ENCODE assay signal across 28 cellular contexts in the genomic region with DNA sequence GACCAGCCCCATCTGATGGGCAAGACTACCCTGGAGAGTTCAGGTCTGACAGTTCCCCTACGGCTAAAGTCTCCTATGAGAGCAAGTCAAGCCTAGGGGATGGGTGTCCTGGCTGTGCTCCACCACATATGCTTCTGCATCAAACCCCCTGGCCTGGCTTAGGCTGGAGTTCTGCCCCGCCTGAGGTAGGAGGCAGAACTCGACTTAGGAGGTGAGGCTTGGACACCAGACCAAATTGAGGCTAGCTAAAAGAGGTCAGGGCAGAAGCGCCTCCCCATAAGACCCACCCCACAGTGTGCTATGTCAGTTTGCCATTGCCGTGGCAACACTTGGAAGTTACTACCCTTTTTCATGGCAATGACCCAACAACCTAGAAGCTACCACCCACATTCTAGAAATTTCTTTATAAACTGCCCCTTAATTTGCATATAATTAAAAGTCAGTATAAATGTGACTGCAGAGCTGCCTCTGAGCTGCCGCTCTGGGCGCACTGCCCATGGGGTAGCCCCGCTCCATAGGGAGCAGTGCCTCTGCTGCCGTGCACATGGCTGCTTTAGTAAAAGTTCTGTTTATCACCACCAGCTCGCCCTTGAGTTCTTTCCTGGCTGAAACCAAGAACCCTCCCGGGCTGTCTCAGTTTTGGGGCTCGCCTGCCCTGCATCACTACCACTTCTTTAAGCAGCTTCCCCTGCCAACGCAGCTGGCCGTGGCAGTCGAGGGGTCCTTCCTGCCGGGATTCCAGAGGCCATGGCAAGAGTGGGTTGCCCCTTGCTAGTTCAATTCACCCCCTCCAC. TPM values are rescaled to one million over a fixed set of nuclear protein-coding genes. Genes with fewer than 3 reads are reported as not detected.
DNase-seq lines count a peak whose midpoint lies in the region; ATAC-seq and TF ChIP-seq lines count a peak whose summit lies in the region.
"Had no signal": no experiment of that assay in that cellular context is flagged by ENCODE, and none has a peak within 500 bp of the region (broad histone marks: within the 10 kb centered on the region; RNA-seq: fewer than 3 reads in every experiment).

No MANE protein-coding gene starts in this region.

- H3K4me2 ChIP-seq in smooth muscle cell (no peak overlapping the region), SK-N-SH (no peak overlapping the region)

- H3K27ac Mint-ChIP-seq in memory B cell: peak overlapping the region; percentile 76

- CTCF ChIA-PET in Panc1 (lab: Charles Lee): no interaction called here
- CTCF ChIA-PET in SK-N-SH (lab: Yijun Ruan, JAX): interaction anchor here (0.9 kb wide), 2 partner anchors 29 to 30 kb away, joined by 4 read pairs; no protein-coding TSS in a partner anchor

- no peak for TF ChIP-seq RAD21 in SK-N-SH (IDR thresholded peaks at IDR 0.05; ENCODE audit: low read length)

- TF ChIP-seq EP300 in SK-N-SH (IDR thresholded peaks at IDR 0.05; ENCODE audit: borderline replicate concordance in 1 of 2, low read depth in 1 of 2, low read length in 1 of 2): no peak

- H3K36me3 ChIP-seq in Panc1 (ENCODE audit: control insufficient read depth, insufficient read depth, low read length) (peaks cover 2% of the 10 kb centered on the region; the same call in 1 of the 2 replicates), thymus (ENCODE audit: control insufficient read depth, insufficient read depth) (peaks cover 48% of the 10 kb centered on the region), smooth muscle cell (ENCODE audit: low read depth) (peaks cover 16% of the 10 kb centered on the region), SK-N-SH (replicated peaks in 1 of 2; ENCODE audit: control insufficient read depth in 1 of 2, insufficient read depth in 2 of 2, low read length in 1 of 2) (peaks cover 29 to 67% of the 10 kb centered on the region in 2 experiments)

- no TSS peak for BruUV-seq in Panc1 (replicated peaks; lab: Mats Ljungman, UMichigan)

- no peak overlapping the region for H3K9ac ChIP-seq in smooth muscle cell (ENCODE audit: low read depth)
- H3K9ac ChIP-seq in SK-N-SH: no peak overlapping the region

- no peak overlapping the region for H3K4me3 Mint-ChIP-seq in memory B cell
- H3K4me3 Mint-ChIP-seq: H9 had no signal

- POLR2A ChIA-PET in Panc1 (lab: Charles Lee) (no interaction called here), SK-N-SH (lab: Yijun Ruan, JAX) (no interaction called here)

- H3F3A ChIP-seq in smooth muscle cell (ENCODE audit: low read depth) (no peaks in the 10 kb centered on the region), SK-N-SH (replicated peaks; ENCODE audit: insufficient read depth) (peaks cover 13% of the 10 kb centered on the region)

- no peaks in the 10 kb centered on the region for H3K9me2 ChIP-seq in SK-N-SH

- ATAC-seq in left ventricle myocardium superior (peak; percentile 14), Panc1 (peak; percentile 45), memory B cell (ENCODE audit: low read depth) (no peak)

- peaks cover 32% of the 10 kb centered on the region for H3K79me2 ChIP-seq in smooth muscle cell (ENCODE audit: low read depth)
- H3K79me2 ChIP-seq in SK-N-SH (ENCODE audit: insufficient read depth): peaks cover 75% of the 10 kb centered on the region

- peaks cover 8% of the 10 kb centered on the region; the same call in 1 of the 2 replicates for H3K9me3 ChIP-seq in Panc1 (ENCODE audit: control insufficient read depth, insufficient read depth, low read depth, low read length)
- peaks cover 7% of the 10 kb centered on the region for H3K9me3 ChIP-seq in thymus (ENCODE audit: control insufficient read depth)
- H3K9me3 ChIP-seq in smooth muscle cell (replicated peaks; ENCODE audit: low read depth): no peaks in the 10 kb centered on the region
- peaks cover 23% of the 10 kb centered on the region; the same call in 1 of the 2 replicates for H3K9me3 ChIP-seq in SK-N-SH

- peaks cover 20% of the 10 kb centered on the region for H3K4me1 Mint-ChIP-seq in memory B cell

- H3K4me3 ChIP-seq in Panc1 (ENCODE audit: low read depth in 2 of 2, low read length in 2 of 2) (no peak overlapping the region), thymus (ENCODE audit: low read length) (no peak overlapping the region), smooth muscle cell (no peak overlapping the region), SK-N-SH (ENCODE audit: low read depth in 2 of 2, low read length in 1 of 2) (no peak overlapping the region), coronary artery (no peak overlapping the region)
- H3K4me3 ChIP-seq: MG63, tibial nerve had no signal

- intact Hi-C loops in left ventricle myocardium superior (cut with micrococcal nuclease) (no loop called here), cardiac septum (cut with DNase I) (no loop called here), Panc1 (cut with micrococcal nuclease; ENCODE audit: unreplicated experiment) (no loop called here)

- H4K20me1 ChIP-seq in smooth muscle cell (ENCODE audit: low read depth) (peaks cover 64% of the 10 kb centered on the region), SK-N-SH (ENCODE audit: insufficient read depth) (peaks cover 10% of the 10 kb centered on the region; the same call in 1 of the 2 replicates)

- peaks cover 44% of the 10 kb centered on the region for H3K36me3 Mint-ChIP-seq in memory B cell

- H3K27ac ChIP-seq in Panc1 (ENCODE audit: low read length): no peak overlapping the region
- peak overlapping the region; percentile 40 for H3K27ac ChIP-seq in thymus (ENCODE audit: low read depth)
- no peak overlapping the region for H3K27ac ChIP-seq in smooth muscle cell (ENCODE audit: low read depth)
- H3K27ac ChIP-seq in SK-N-SH (ENCODE audit: low read depth in 2 of 2, low read length in 1 of 2): no peak overlapping the region
- no peak overlapping the region for H3K27ac ChIP-seq in coronary artery
- H3K27ac ChIP-seq: epithelial cell of prostate, tibial nerve had no signal

- 90% methylated on average over 16 of the region's 16 CpGs for WGBS in thymus
- WGBS in smooth muscle cell (ENCODE audit: low lambda C conversion rate): 92% methylated on average over 16 of the region's 16 CpGs
- WGBS in SK-N-SH (ENCODE audit: low lambda C conversion rate): 97% methylated on average over 13 of the region's 16 CpGs

- in situ Hi-C loops in Panc1 (cut with HindIII; ENCODE audit: low pct_unique_long_range_greater_than_20kb, low sequenced_read_pairs): no loop called here

- no peak overlapping the region for H2AFZ ChIP-seq in smooth muscle cell (ENCODE audit: low read depth)
- no peak overlapping the region for H2AFZ ChIP-seq in SK-N-SH (ENCODE audit: low read depth)

- TF ChIP-seq CTCF in Panc1 (IDR thresholded peaks at IDR 0.05) (no peak), smooth muscle cell (IDR thresholded peaks at IDR 0.05; ENCODE audit: borderline replicate concordance, insufficient read depth, poor library complexity, severe bottlenecking) (no peak), SK-N-SH (IDR thresholded peaks at IDR 0.05) (no peak), coronary artery (IDR thresholded peaks at IDR 0.05) (no peak)

- no peaks in the 10 kb centered on the region for H3K27me3 ChIP-seq in Panc1 (ENCODE audit: control insufficient read depth, insufficient read depth, low read length)
- no peaks in the 10 kb centered on the region for H3K27me3 ChIP-seq in thymus (ENCODE audit: control insufficient read depth, insufficient read depth)
- no peaks in the 10 kb centered on the region for H3K27me3 ChIP-seq in smooth muscle cell (ENCODE audit: low read depth)
- no peaks in the 10 kb centered on the region for H3K27me3 ChIP-seq in SK-N-SH (ENCODE audit: insufficient read depth)
- H3K27me3 ChIP-seq: BE2C, MG63, tibial nerve had no signal

- peaks cover 4% of the 10 kb centered on the region for H3K9me3 Mint-ChIP-seq in memory B cell

- no peaks in the 10 kb centered on the region for H3K27me3 Mint-ChIP-seq in memory B cell

- no peaks in the 10 kb centered on the region for H3K4me1 ChIP-seq in Panc1 (ENCODE audit: control insufficient read depth, insufficient read depth, low read length)
- no peaks in the 10 kb centered on the region for H3K4me1 ChIP-seq in thymus (ENCODE audit: control insufficient read depth, insufficient read depth, low read length)
- H3K4me1 ChIP-seq in smooth muscle cell (ENCODE audit: low read depth): no peaks in the 10 kb centered on the region
- no peaks in the 10 kb centered on the region for H3K4me1 ChIP-seq in SK-N-SH (ENCODE audit: control insufficient read depth in 1 of 2, insufficient read depth in 2 of 2, low read depth in 1 of 2, low read length in 1 of 2)
- H3K4me1 ChIP-seq: BE2C, Caco-2 had no signal

- no peak for DNase-seq in left ventricle myocardium superior
- DNase-seq in cardiac septum (ENCODE audit: low spot score): no peak
- no peak for DNase-seq in Panc1 (ENCODE audit: low read depth, low spot score)
- DNase-seq in memory B cell (ENCODE audit: low spot score in 2 of 2): no peak
- no peak for DNase-seq in smooth muscle cell (lab: John Stamatoyannopoulos, UW; ENCODE audit: unreplicated experiment)
- DNase-seq in SK-N-SH: no peak
- DNase-seq in coronary artery (ENCODE audit: low spot score): no peak
- DNase-seq: activated CD4-positive, alpha-beta T cell treated with anti-CD3 and anti-CD28 coated beads, Interleukin-2, amount 50 U/mL, for 48 hours; amniotic stem cell; BE2C; Caco-2; effector CD4-positive, alpha-beta T cell; GDM1; glutamatergic neuron; H9; islet precursor cell; KG1; MG63; NCI-H1417 treated with DMSO at 0.1 percent for 48 hours; NCI-H2081 treated with DMSO at 0.1 percent for 48 hours had no signal

RNA-seq across cellular contexts. Expression of gene AP1M1, which starts 20.2 kb away (rescaled TPM):
- total RNA-seq in left ventricle myocardium superior (39.1 TPM), cardiac septum (51.8 TPM), Panc1 (2021; ENCODE audit: unreplicated experiment) (88.7 TPM), smooth muscle cell (53.8 and 70.6 TPM in 2 replicates)
- polyA plus RNA-seq in Panc1 (2012; ENCODE audit: insufficient read length): 122 TPM
- polyA plus RNA-seq in thymus (36.9 TPM), smooth muscle cell (110 and 119 TPM in 2 replicates), SK-N-SH (2012; rRNA removed) (101 and 133 TPM in 2 replicates)
- 68.9 and 107 TPM in 2 replicates for polyA plus RNA-seq in SK-N-SH (2012; cell fraction: cytosol; rRNA removed)
- 156 and 167 TPM in 2 replicates for polyA plus RNA-seq in SK-N-SH (2012; cell fraction: nucleus; rRNA removed)

RNA-seq across cellular contexts. Expression of gene FAM32A, which starts 32.7 kb away (rescaled TPM):
- total RNA-seq in left ventricle myocardium superior (38.8 TPM), cardiac septum (36.9 TPM), Panc1 (2021; ENCODE audit: unreplicated experiment) (44.6 TPM), smooth muscle cell (99.2 and 109 TPM in 2 replicates)
- 57.8 TPM for polyA plus RNA-seq in Panc1 (2012; ENCODE audit: insufficient read length)
- polyA plus RNA-seq in thymus (94.2 TPM), smooth muscle cell (132 and 139 TPM in 2 replicates), SK-N-SH (2012; rRNA removed) (156 and 192 TPM in 2 replicates)
- polyA plus RNA-seq in SK-N-SH (2012; cell fraction: cytosol; rRNA removed): 192 and 201 TPM in 2 replicates
- 107 and 115 TPM in 2 replicates for polyA plus RNA-seq in SK-N-SH (2012; cell fraction: nucleus; rRNA removed)

RNA-seq across cellular contexts. Expression of gene CIB3, which starts 44.5 kb away (rescaled TPM):
- not detected for total RNA-seq in left ventricle myocardium superior
- not detected for total RNA-seq in cardiac septum
- total RNA-seq in Panc1 (2021; ENCODE audit: unreplicated experiment): not detected
- polyA plus RNA-seq in Panc1 (2012; ENCODE audit: insufficient read length): not detected
- 0.48 TPM for polyA plus RNA-seq in thymus
- not detected in 2 replicates for total RNA-seq in smooth muscle cell
- not detected in 2 replicates for polyA plus RNA-seq in smooth muscle cell
- polyA plus RNA-seq in SK-N-SH (2012; rRNA removed): not detected in 2 replicates
- 0.14 TPM in 1 of 2 replicates, not detected in the other for polyA plus RNA-seq in SK-N-SH (2012; cell fraction: cytosol; rRNA removed)
- not detected in 2 replicates for polyA plus RNA-seq in SK-N-SH (2012; cell fraction: nucleus; rRNA removed)
- total RNA-seq: A673, Caco-2, H9, HT1080, liver, posterior vena cava, tibial nerve had no signal
- polyA plus RNA-seq: liver, neural cell had no signal
